ENCODE assay signal across 16 cellular contexts in genomic region chr2:42321452-42322064, GRCh38. TPM values are rescaled to one million over a fixed set of nuclear protein-coding genes. Genes with fewer than 3 reads are reported as not detected.
A peak's percentile ranks its signal among the peaks of the same experiment; 100 is the strongest.
DNase-seq lines count a peak whose midpoint lies in the region; ATAC-seq and TF ChIP-seq lines count a peak whose summit lies in the region.
"Had no signal": no experiment of that assay in that cellular context is flagged by ENCODE, and none has a peak within 500 bp of the region (broad histone marks: within the 10 kb centered on the region; RNA-seq: fewer than 3 reads in every experiment).

No MANE protein-coding gene starts in this region.

- intact Hi-C loops in CD4-positive, alpha-beta T cell (cut with DNase I, micrococcal nuclease): no loop called here
- intact Hi-C loops in activated CD4-positive, alpha-beta memory T cell treated with anti-CD3 and anti-CD28 coated beads for 36 hours (cut with micrococcal nuclease): no loop called here

- no peaks in the 10 kb centered on the region for H3K9me3 ChIP-seq in CD4-positive, alpha-beta T cell (ENCODE audit: control insufficient read depth, low read length)
- H3K9me3 ChIP-seq: A549 had no signal

- TF ChIP-seq CTCF in CD4-positive, alpha-beta T cell (IDR thresholded peaks at IDR 0.05): no peak
- TF ChIP-seq CTCF in osteocyte (IDR thresholded peaks at IDR 0.05): no peak

- POLR2A ChIA-PET in CD4-positive, alpha-beta T cell (lab: Charles Lee): interaction anchor here (0.7 kb wide), 1 partner anchor 10 kb away, joined by 3 read pairs; no protein-coding TSS in a partner anchor
- POLR2A ChIA-PET in activated CD4-positive, alpha-beta memory T cell treated with anti-CD3 and anti-CD28 coated beads for 36 hours (lab: Charles Lee): no interaction called here
- POLR2A ChIA-PET in naive thymus-derived CD8-positive, alpha-beta T cell (lab: Charles Lee): no interaction called here

- H3K4me1 Mint-ChIP-seq in activated T-cell treated with anti-CD3 and anti-CD28 coated beads, Interleukin-2, amount 50 U/mL, for 24 hours (ENCODE audit: low read depth): peaks cover 24% of the 10 kb centered on the region
- H3K4me1 Mint-ChIP-seq in activated T-cell treated with anti-CD3 and anti-CD28 coated beads, Interleukin-2, amount 50 U/mL, for 4 hours (ENCODE audit: low read depth): peaks cover 28% of the 10 kb centered on the region
- peaks cover 38% of the 10 kb centered on the region for H3K4me1 Mint-ChIP-seq in CD4-positive, alpha-beta T cell (ENCODE audit: low read depth)
- peaks cover 27% of the 10 kb centered on the region for H3K4me1 Mint-ChIP-seq in activated CD4-positive, alpha-beta memory T cell treated with anti-CD3 and anti-CD28 coated beads for 36 hours (ENCODE audit: low read depth)
- H3K4me1 Mint-ChIP-seq in naive thymus-derived CD8-positive, alpha-beta T cell: peaks cover 4 to 23% (median 13%) of the 10 kb centered on the region in 4 donors
- H3K4me1 Mint-ChIP-seq in osteocyte (ENCODE audit: unreplicated experiment): no peaks in the 10 kb centered on the region
- H3K4me1 Mint-ChIP-seq: IgD-negative memory B cell had no signal

- no peak for DNase-seq in activated T-cell treated with anti-CD3 and anti-CD28 coated beads, Interleukin-2, amount 50 U/mL, for 24 hours
- no peak for DNase-seq in activated T-cell treated with anti-CD3 and anti-CD28 coated beads, Interleukin-2, amount 50 U/mL, for 4 hours
- no peak for DNase-seq in CD4-positive, alpha-beta T cell
- no peak for DNase-seq in activated CD4-positive, alpha-beta memory T cell treated with anti-CD3 and anti-CD28 coated beads for 36 hours
- no peak for DNase-seq in naive thymus-derived CD8-positive, alpha-beta T cell
- no peak for DNase-seq in osteocyte (ENCODE audit: extremely low spot score, unreplicated experiment)
- DNase-seq: DMS 273 treated with DMSO at 0.1 percent for 48 hours, NCI-H1417, NCI-H1930, NCI-H2171, NCI-H82 had no signal

- H3K27ac ChIP-seq in CD4-positive, alpha-beta T cell (ENCODE audit: low read depth, low read length): no peak overlapping the region
- H3K27ac ChIP-seq: A549 had no signal

- H3K9me3 Mint-ChIP-seq in activated T-cell treated with anti-CD3 and anti-CD28 coated beads, Interleukin-2, amount 50 U/mL, for 24 hours: no peaks in the 10 kb centered on the region
- no peaks in the 10 kb centered on the region for H3K9me3 Mint-ChIP-seq in activated T-cell treated with anti-CD3 and anti-CD28 coated beads, Interleukin-2, amount 50 U/mL, for 4 hours
- no peaks in the 10 kb centered on the region for H3K9me3 Mint-ChIP-seq in CD4-positive, alpha-beta T cell
- no peaks in the 10 kb centered on the region for H3K9me3 Mint-ChIP-seq in activated CD4-positive, alpha-beta memory T cell treated with anti-CD3 and anti-CD28 coated beads for 36 hours
- H3K9me3 Mint-ChIP-seq in naive thymus-derived CD8-positive, alpha-beta T cell: no peaks in the 10 kb centered on the region
- H3K9me3 Mint-ChIP-seq in osteocyte (ENCODE audit: unreplicated experiment): no peaks in the 10 kb centered on the region
- H3K9me3 Mint-ChIP-seq: IgD-negative memory B cell had no signal

- H3K27ac Mint-ChIP-seq in activated T-cell treated with anti-CD3 and anti-CD28 coated beads, Interleukin-2, amount 50 U/mL, for 24 hours: peak overlapping the region; percentile 58
- peak overlapping the region; percentile 73 for H3K27ac Mint-ChIP-seq in CD4-positive, alpha-beta T cell
- peak overlapping the region; percentile 23 for H3K27ac Mint-ChIP-seq in activated CD4-positive, alpha-beta memory T cell treated with anti-CD3 and anti-CD28 coated beads for 36 hours
- peak overlapping the region; percentile 12 to 81 (median 70) for H3K27ac Mint-ChIP-seq in naive thymus-derived CD8-positive, alpha-beta T cell
- no peak overlapping the region for H3K27ac Mint-ChIP-seq in osteocyte (ENCODE audit: unreplicated experiment)

- H3K4me3 Mint-ChIP-seq in activated T-cell treated with anti-CD3 and anti-CD28 coated beads, Interleukin-2, amount 50 U/mL, for 24 hours: no peak overlapping the region
- no peak overlapping the region for H3K4me3 Mint-ChIP-seq in activated T-cell treated with anti-CD3 and anti-CD28 coated beads, Interleukin-2, amount 50 U/mL, for 4 hours
- H3K4me3 Mint-ChIP-seq in CD4-positive, alpha-beta T cell: no peak overlapping the region
- H3K4me3 Mint-ChIP-seq in activated CD4-positive, alpha-beta memory T cell treated with anti-CD3 and anti-CD28 coated beads for 36 hours: no peak overlapping the region
- H3K4me3 Mint-ChIP-seq in naive thymus-derived CD8-positive, alpha-beta T cell: no peak overlapping the region
- no peak overlapping the region for H3K4me3 Mint-ChIP-seq in osteocyte (ENCODE audit: unreplicated experiment)
- H3K4me3 Mint-ChIP-seq: IgD-negative memory B cell had no signal

- H3K36me3 Mint-ChIP-seq in activated T-cell treated with anti-CD3 and anti-CD28 coated beads, Interleukin-2, amount 50 U/mL, for 24 hours (ENCODE audit: low read depth): peaks cover 84% of the 10 kb centered on the region
- peaks cover 31% of the 10 kb centered on the region for H3K36me3 Mint-ChIP-seq in activated T-cell treated with anti-CD3 and anti-CD28 coated beads, Interleukin-2, amount 50 U/mL, for 4 hours (ENCODE audit: insufficient read depth)
- peaks cover 89% of the 10 kb centered on the region for H3K36me3 Mint-ChIP-seq in CD4-positive, alpha-beta T cell (ENCODE audit: low read depth)
- peaks cover 31% of the 10 kb centered on the region for H3K36me3 Mint-ChIP-seq in activated CD4-positive, alpha-beta memory T cell treated with anti-CD3 and anti-CD28 coated beads for 36 hours
- H3K36me3 Mint-ChIP-seq in naive thymus-derived CD8-positive, alpha-beta T cell: peaks cover 8 to 70% (median 25%) of the 10 kb centered on the region in 3 donors
- H3K36me3 Mint-ChIP-seq in osteocyte (ENCODE audit: unreplicated experiment): peaks cover 22% of the 10 kb centered on the region

- H3K27me3 ChIP-seq in CD4-positive, alpha-beta T cell (ENCODE audit: control insufficient read depth, insufficient read depth, low read length): no peaks in the 10 kb centered on the region

- ATAC-seq in activated T-cell treated with anti-CD3 and anti-CD28 coated beads, Interleukin-2, amount 50 U/mL, for 4 hours: no peak
- ATAC-seq in CD4-positive, alpha-beta T cell (ENCODE audit: poor library complexity): no peak
- peak in 1 of 2 donors; percentile 30 for ATAC-seq in naive thymus-derived CD8-positive, alpha-beta T cell
- ATAC-seq in GM18498 (IDR thresholded peaks at IDR 0.05; ENCODE audit: unreplicated experiment) (no peak), HG03025 (IDR thresholded peaks at IDR 0.05; ENCODE audit: low FRiP score, unreplicated experiment) (no peak)
- ATAC-seq: A549, Panc1 had no signal

- H3K27me3 Mint-ChIP-seq in activated T-cell treated with anti-CD3 and anti-CD28 coated beads, Interleukin-2, amount 50 U/mL, for 24 hours: no peaks in the 10 kb centered on the region
- no peaks in the 10 kb centered on the region for H3K27me3 Mint-ChIP-seq in activated T-cell treated with anti-CD3 and anti-CD28 coated beads, Interleukin-2, amount 50 U/mL, for 4 hours (ENCODE audit: low read depth)
- H3K27me3 Mint-ChIP-seq in CD4-positive, alpha-beta T cell: no peaks in the 10 kb centered on the region
- no peaks in the 10 kb centered on the region for H3K27me3 Mint-ChIP-seq in activated CD4-positive, alpha-beta memory T cell treated with anti-CD3 and anti-CD28 coated beads for 36 hours
- no peaks in the 10 kb centered on the region for H3K27me3 Mint-ChIP-seq in naive thymus-derived CD8-positive, alpha-beta T cell
- no peaks in the 10 kb centered on the region for H3K27me3 Mint-ChIP-seq in osteocyte (ENCODE audit: unreplicated experiment)
- H3K27me3 Mint-ChIP-seq: IgD-negative memory B cell had no signal

- CTCF ChIA-PET in CD4-positive, alpha-beta T cell (lab: Charles Lee): no interaction called here
- CTCF ChIA-PET in activated CD4-positive, alpha-beta memory T cell treated with anti-CD3 and anti-CD28 coated beads for 36 hours (lab: Charles Lee): interaction anchor here (0.6 to 1.3 kb wide), 2 partner anchors 7 to 225 kb away, joined by 4 read pairs; no protein-coding TSS in a partner anchor

RNA-seq across cellular contexts. Expression of gene COX7A2L, which starts 39.5 kb away (rescaled TPM):
- total RNA-seq in activated T-cell treated with anti-CD3 and anti-CD28 coated beads, Interleukin-2, amount 50 U/mL, for 4 hours: 100 to 1,000 TPM in 1 of 3 donors, 10 to 100 TPM in 2; 89.6 to 100 (median 96.2) TPM
- total RNA-seq in CD4-positive, alpha-beta T cell: 10 to 100 TPM; 51.3 to 57.3 TPM
- total RNA-seq in activated CD4-positive, alpha-beta memory T cell treated with anti-CD3 and anti-CD28 coated beads for 36 hours: 100 to 1,000 TPM; 102 to 107 TPM
- 10 to 100 TPM; 73.1 to 76.7 TPM for total RNA-seq in naive thymus-derived CD8-positive, alpha-beta T cell
- 100 to 1,000 TPM; 174 to 222 (median 194) TPM for polyA plus RNA-seq in naive thymus-derived CD8-positive, alpha-beta T cell
- 103 and 114 TPM in 2 replicates for total RNA-seq in osteocyte
